18 cellular contexts compared by ENCODE assay signal in the genomic region with DNA sequence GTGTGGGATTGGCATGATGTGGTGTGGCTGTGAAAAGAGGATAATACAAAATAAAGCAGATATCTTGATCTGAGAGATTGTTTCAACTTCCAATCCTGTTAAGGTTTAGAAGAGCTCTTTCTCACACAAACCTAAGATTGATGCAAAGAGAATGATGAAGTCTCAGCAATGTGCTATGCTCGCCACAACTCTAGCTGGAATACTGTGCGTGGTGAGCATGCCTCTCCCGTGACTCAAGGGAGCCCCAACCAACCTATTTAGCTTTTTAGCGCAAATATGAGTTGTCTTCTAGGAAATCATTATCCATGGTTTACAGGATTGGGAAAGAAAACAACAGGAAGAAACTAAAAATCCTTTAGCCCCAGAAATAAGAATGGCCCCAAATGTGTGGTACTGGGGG. TPM values are rescaled to one million over a fixed set of nuclear protein-coding genes. Genes with fewer than 3 reads are reported as not detected.
DNase-seq lines count a peak whose midpoint lies in the region; ATAC-seq and TF ChIP-seq lines count a peak whose summit lies in the region.
"Had no signal": no experiment of that assay in that cellular context is flagged by ENCODE, and none has a peak within 500 bp of the region (broad histone marks: within the 10 kb centered on the region; RNA-seq: fewer than 3 reads in every experiment).

No MANE protein-coding gene starts in this region.

- no peak overlapping the region for H2AFZ ChIP-seq in H9 (ENCODE audit: low read length)

- no peak for TF ChIP-seq CTCF in H9 (conservative IDR thresholded peaks at IDR 0.05)
- TF ChIP-seq CTCF in upper lobe of right lung (IDR thresholded peaks at IDR 0.05): no peak
- TF ChIP-seq CTCF in mesothelial cell of epicardium (IDR thresholded peaks at IDR 0.05; ENCODE audit: unreplicated experiment): no peak

- no peaks in the 10 kb centered on the region for H3K27me3 Mint-ChIP-seq in activated naive CD8-positive, alpha-beta T cell treated with anti-CD3 and anti-CD28 coated beads for 36 hours
- H3K27me3 Mint-ChIP-seq in H9 (ENCODE audit: low read depth) (no peaks in the 10 kb centered on the region), mesothelial cell of epicardium (ENCODE audit: low read depth) (no peaks in the 10 kb centered on the region)
- no peaks in the 10 kb centered on the region for H3K27me3 Mint-ChIP-seq in activated CD4-positive, alpha-beta T cell treated with anti-CD3 and anti-CD28 coated beads, Interleukin-2, amount 10 ng/mL, durations not matched to agents 24 days and 14 days

- no peak overlapping the region for H4K8ac ChIP-seq in H9 (replicated peaks; ENCODE audit: insufficient read length, low read depth, low read length)

- H3K79me2 ChIP-seq in H9 (ENCODE audit: insufficient read depth, low read length): no peaks in the 10 kb centered on the region

- H3K4me3 Mint-ChIP-seq in activated naive CD8-positive, alpha-beta T cell treated with anti-CD3 and anti-CD28 coated beads for 36 hours: no peak overlapping the region
- H3K4me3 Mint-ChIP-seq in H9: no peak overlapping the region
- H3K4me3 Mint-ChIP-seq in mesothelial cell of epicardium: no peak overlapping the region
- H3K4me3 Mint-ChIP-seq in activated CD4-positive, alpha-beta T cell treated with anti-CD3 and anti-CD28 coated beads, Interleukin-2, amount 10 ng/mL, durations not matched to agents 24 days and 14 days: no peak overlapping the region

- no peak overlapping the region for H3K23ac ChIP-seq in H9 (ENCODE audit: insufficient read length, low read depth, low read length)

- no CpG with 5 or more reads among the region's 4 CpGs for WGBS in H9 (ENCODE audit: extremely low coverage, insufficient read length, low lambda C conversion rate)

- peaks cover 4% of the 10 kb centered on the region; the same call in 1 of the 2 replicates for H3K4me1 ChIP-seq in H9 (ENCODE audit: insufficient read depth, low read length)
- H3K4me1 ChIP-seq in upper lobe of right lung: no peaks in the 10 kb centered on the region
- H3K4me1 ChIP-seq: gastroesophageal sphincter had no signal

- no peak overlapping the region for H3K4me2 ChIP-seq in H9 (ENCODE audit: insufficient read depth, insufficient read length, low read length)

- H4K20me1 ChIP-seq in H9 (ENCODE audit: control insufficient read depth, insufficient read depth, insufficient read length): no peaks in the 10 kb centered on the region

- no peaks in the 10 kb centered on the region for H3K27me3 ChIP-seq in H9 (ENCODE audit: insufficient read depth, low read length)
- H3K27me3 ChIP-seq in upper lobe of right lung: no peaks in the 10 kb centered on the region
- H3K27me3 ChIP-seq: gastroesophageal sphincter had no signal

- no peak overlapping the region for H2BK12ac ChIP-seq in H9 (ENCODE audit: insufficient read length, low read depth, low read length)

- DNase-seq in AG08395 (ENCODE audit: low spot score): peak; percentile 6
- DNase-seq in GM03348 (ENCODE audit: low spot score): peak; percentile 15
- DNase-seq in activated naive CD8-positive, alpha-beta T cell treated with anti-CD3 and anti-CD28 coated beads for 36 hours: no peak
- peak; percentile 73 for DNase-seq in myocyte (ENCODE audit: low read depth)
- DNase-seq in H9: no peak
- DNase-seq in upper lobe of right lung: no peak
- no peak for DNase-seq in mesothelial cell of epicardium (ENCODE audit: low spot score in 2 of 2, unreplicated experiment in 2 of 2)
- no peak for DNase-seq in activated CD4-positive, alpha-beta T cell treated with anti-CD3 and anti-CD28 coated beads, Interleukin-2, amount 10 ng/mL, durations not matched to agents 24 days and 14 days
- DNase-seq: activated CD4-positive, CD25-positive, alpha-beta regulatory T cell treated with anti-CD3 and anti-CD28 coated beads, Interleukin-2, amount 50 U/mL, for 72 hours; DND-41; NCI-H2029 treated with DMSO at 0.1 percent for 48 hours; NCI-H526; small intestine had no signal

- H4K91ac ChIP-seq in H9 (ENCODE audit: insufficient read length, low read depth, low read length): no peak overlapping the region

- no peak overlapping the region for H3K4ac ChIP-seq in H9 (ENCODE audit: low read depth, low read length)

- ATAC-seq in upper lobe of right lung: no peak
- ATAC-seq: gastroesophageal sphincter, Panc1 had no signal

- H3K14ac ChIP-seq in H9 (ENCODE audit: insufficient read depth, low read length): no peak overlapping the region

- no peak overlapping the region for H2BK5ac ChIP-seq in H9 (ENCODE audit: insufficient read length, low read length)

- intact Hi-C loops in upper lobe of right lung (cut with DNase I): no loop called here
- intact Hi-C loops in activated CD4-positive, alpha-beta T cell treated with anti-CD3 and anti-CD28 coated beads, Interleukin-2, amount 10 ng/mL, durations not matched to agents 24 days and 14 days (cut with micrococcal nuclease): no loop called here

- H3K4me3 ChIP-seq in upper lobe of right lung: no peak overlapping the region
- H3K4me3 ChIP-seq: gastroesophageal sphincter, lung had no signal

- no peaks in the 10 kb centered on the region for H3K23me2 ChIP-seq in H9 (ENCODE audit: insufficient read length, low read depth, low read length, poor library complexity, severe bottlenecking)

- no peak overlapping the region for H2BK20ac ChIP-seq in H9 (ENCODE audit: low read depth, low read length, poor library complexity, severe bottlenecking)

- no peak overlapping the region for H3T11ph ChIP-seq in H9 (ENCODE audit: low read length)

- peak overlapping the region; percentile 57 for H3K27ac Mint-ChIP-seq in activated naive CD8-positive, alpha-beta T cell treated with anti-CD3 and anti-CD28 coated beads for 36 hours
- H3K27ac Mint-ChIP-seq in H9 (no peak overlapping the region), mesothelial cell of epicardium (no peak overlapping the region)
- H3K27ac Mint-ChIP-seq in activated CD4-positive, alpha-beta T cell treated with anti-CD3 and anti-CD28 coated beads, Interleukin-2, amount 10 ng/mL, durations not matched to agents 24 days and 14 days: no peak overlapping the region

- H3K36me3 ChIP-seq in upper lobe of right lung: no peaks in the 10 kb centered on the region
- H3K36me3 ChIP-seq: gastroesophageal sphincter had no signal

- H3K56ac ChIP-seq in H9 (ENCODE audit: insufficient read length, low read depth, low read length): no peak overlapping the region

- H3K27ac ChIP-seq in H9 (ENCODE audit: insufficient read length, low read depth, low read length): no peak overlapping the region
- no peak overlapping the region for H3K27ac ChIP-seq in upper lobe of right lung
- H3K27ac ChIP-seq: gastroesophageal sphincter had no signal

- H3K18ac ChIP-seq in H9 (ENCODE audit: insufficient read length, low read depth, low read length): no peak overlapping the region

- no peak overlapping the region for H2AK5ac ChIP-seq in H9 (ENCODE audit: insufficient read length, low read length)

- no peak overlapping the region for H2BK15ac ChIP-seq in H9 (ENCODE audit: low read depth, low read length)

- H2BK120ac ChIP-seq in H9 (ENCODE audit: low read depth, low read length, poor library complexity, severe bottlenecking): no peak overlapping the region

- no peak overlapping the region for H3K9ac ChIP-seq in H9 (ENCODE audit: extremely low read depth, insufficient read length, low read length)

- no peak overlapping the region for H4K5ac ChIP-seq in H9 (ENCODE audit: insufficient read length, low read depth, low read length)

- H3K36me3 Mint-ChIP-seq in activated naive CD8-positive, alpha-beta T cell treated with anti-CD3 and anti-CD28 coated beads for 36 hours: peaks cover 80% of the 10 kb centered on the region
- H3K36me3 Mint-ChIP-seq in H9 (ENCODE audit: insufficient read depth in 1 of 3, low read depth in 3 of 3) (no peaks in the 10 kb centered on the region), mesothelial cell of epicardium (no peaks in the 10 kb centered on the region)
- peaks cover 68% of the 10 kb centered on the region for H3K36me3 Mint-ChIP-seq in activated CD4-positive, alpha-beta T cell treated with anti-CD3 and anti-CD28 coated beads, Interleukin-2, amount 10 ng/mL, durations not matched to agents 24 days and 14 days (ENCODE audit: low read depth)

- peaks cover 79% of the 10 kb centered on the region for H3K4me1 Mint-ChIP-seq in activated naive CD8-positive, alpha-beta T cell treated with anti-CD3 and anti-CD28 coated beads for 36 hours
- H3K4me1 Mint-ChIP-seq in H9: peaks cover 12 to 20% of the 10 kb centered on the region in 2 experiments
- no peaks in the 10 kb centered on the region for H3K4me1 Mint-ChIP-seq in mesothelial cell of epicardium
- peaks cover 74% of the 10 kb centered on the region for H3K4me1 Mint-ChIP-seq in activated CD4-positive, alpha-beta T cell treated with anti-CD3 and anti-CD28 coated beads, Interleukin-2, amount 10 ng/mL, durations not matched to agents 24 days and 14 days

- H3K79me1 ChIP-seq in H9 (ENCODE audit: insufficient read depth, low read depth, low read length, poor library complexity, severe bottlenecking): no peaks in the 10 kb centered on the region

- peaks cover 4% of the 10 kb centered on the region for H3K9me3 Mint-ChIP-seq in activated naive CD8-positive, alpha-beta T cell treated with anti-CD3 and anti-CD28 coated beads for 36 hours
- no peaks in the 10 kb centered on the region for H3K9me3 Mint-ChIP-seq in H9
- no peaks in the 10 kb centered on the region for H3K9me3 Mint-ChIP-seq in mesothelial cell of epicardium
- H3K9me3 Mint-ChIP-seq in activated CD4-positive, alpha-beta T cell treated with anti-CD3 and anti-CD28 coated beads, Interleukin-2, amount 10 ng/mL, durations not matched to agents 24 days and 14 days: no peaks in the 10 kb centered on the region

- H3K9me3 ChIP-seq in H9 (ENCODE audit: control insufficient read depth, low read depth, low read length) (no peaks in the 10 kb centered on the region), upper lobe of right lung (no peaks in the 10 kb centered on the region)
- H3K9me3 ChIP-seq: gastroesophageal sphincter had no signal

RNA-seq across cellular contexts. Expression of a gene that starts 28.5 kb away (rescaled TPM):
- 10 to 100 TPM; 34.1 to 41.2 TPM for total RNA-seq in activated naive CD8-positive, alpha-beta T cell treated with anti-CD3 and anti-CD28 coated beads for 36 hours
- total RNA-seq in myocyte (not detected in 2 replicates), H9 (2021) (not detected in 2 replicates), upper lobe of right lung (0.78 TPM), mesothelial cell of epicardium (not detected in 3 replicates)
- 0.03 TPM for polyA plus RNA-seq in myocyte (2012)
- total RNA-seq in activated CD4-positive, alpha-beta T cell treated with anti-CD3 and anti-CD28 coated beads, Interleukin-2, amount 10 ng/mL, durations not matched to agents 24 days and 14 days: 33.7 and 36.0 TPM in 2 replicates
- total RNA-seq: MCF 10A had no signal
- polyA plus RNA-seq: BJ had no signal

Comparison
In these comparisons a context has a peak if more than half of its experiments do, and no peak if none do; other contexts are left out.
1. DNase-seq: peak in AG08395 (single experiment), GM03348 (single experiment) and myocyte (single experiment); none in activated naive CD8-positive, alpha-beta T cell treated with anti-CD3 and anti-CD28 coated beads for 36 hours (single experiment), H9 (single experiment), upper lobe of right lung (single experiment), mesothelial cell of epicardium (0 of 2) and activated CD4-positive, alpha-beta T cell treated with anti-CD3 and anti-CD28 coated beads, Interleukin-2, amount 10 ng/mL, durations not matched to agents 24 days and 14 days (single experiment).
2. RNA of a gene that starts 28.5 kb away (total RNA-seq): 34.1 to 41.2 TPM in activated naive CD8-positive, alpha-beta T cell treated with anti-CD3 and anti-CD28 coated beads for 36 hours and 33.7 to 36.0 TPM in activated CD4-positive, alpha-beta T cell treated with anti-CD3 and anti-CD28 coated beads, Interleukin-2, amount 10 ng/mL, durations not matched to agents 24 days and 14 days; 0.78 TPM in upper lobe of right lung (single experiment), not detected in mesothelial cell of epicardium, not detected in myocyte and not detected in H9; every median in the first group is over 10 times any median in the second.